In the genomic region with DNA sequence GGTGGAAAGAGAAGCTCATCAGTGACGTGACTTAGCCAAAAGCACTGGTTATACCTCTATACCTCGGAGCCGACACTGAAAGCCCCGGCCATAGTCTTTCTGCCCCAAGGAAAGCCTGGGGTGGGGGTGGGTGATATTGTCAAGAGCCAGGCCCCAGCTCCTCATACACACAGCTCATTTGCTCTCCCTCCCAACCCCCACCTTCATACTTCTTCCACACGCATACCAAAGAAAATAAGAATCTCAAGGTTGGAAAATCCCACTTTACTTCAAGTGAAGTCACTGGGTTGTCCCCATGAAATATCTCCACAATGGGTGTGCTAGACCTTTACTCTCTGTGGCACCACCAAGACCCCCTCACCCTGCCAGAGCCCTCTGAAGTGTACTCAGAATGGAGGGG, we compare ENCODE assay signal across 8 cellular contexts. TPM values are rescaled to one million over a fixed set of nuclear protein-coding genes. Genes with fewer than 3 reads are reported as not detected.
DNase-seq lines count a peak whose midpoint lies in the region; FAIRE-seq and TF ChIP-seq lines count a peak whose summit lies in the region.
"Had no signal": no experiment of that assay in that cellular context is flagged by ENCODE, and none has a peak within 500 bp of the region (broad histone marks: within the 10 kb centered on the region; RNA-seq: fewer than 3 reads in every experiment).

No MANE protein-coding gene starts in this region.

- H3K27me3 ChIP-seq in H9 (ENCODE audit: insufficient read depth, low read length) (peaks cover 9% of the 10 kb centered on the region), stomach smooth muscle (ENCODE audit: control insufficient read depth in 1 of 2, insufficient read depth in 2 of 2, low read length in 2 of 2) (no peaks in the 10 kb centered on the region)

- no peak for FAIRE-seq in H54 (lab: Jason Lieb, UNC)

- no peak overlapping the region for H2BK20ac ChIP-seq in H9 (ENCODE audit: low read depth, low read length, poor library complexity, severe bottlenecking)

- H3K23ac ChIP-seq in H9 (ENCODE audit: insufficient read length, low read depth, low read length) = no peak overlapping the region

- H3K27me3 Mint-ChIP-seq in H9 (ENCODE audit: low read depth) = peaks cover 92% of the 10 kb centered on the region
- H3K27me3 Mint-ChIP-seq in activated CD4-positive, alpha-beta memory T cell treated with anti-CD3 and anti-CD28 coated beads, Interleukin-2, amount 10 ng/mL, durations not matched to agents 7 days and 5 days = no peaks in the 10 kb centered on the region
- H3K27me3 Mint-ChIP-seq in immature natural killer cell (ENCODE audit: low read depth in 3 of 3) = peaks cover 5 to 18% (median 11%) of the 10 kb centered on the region in 3 donors

- H3K27ac ChIP-seq in H9 (ENCODE audit: insufficient read length, low read depth, low read length) = no peak overlapping the region
- H3K27ac ChIP-seq in stomach smooth muscle (ENCODE audit: low read length) = no peak overlapping the region

- H3K4me1 ChIP-seq in H9 (ENCODE audit: insufficient read depth, low read length) (no peaks in the 10 kb centered on the region), stomach smooth muscle (ENCODE audit: control insufficient read depth, insufficient read depth, low read length) (peaks cover 28% of the 10 kb centered on the region)

- H4K5ac ChIP-seq in H9 (ENCODE audit: insufficient read length, low read depth, low read length) = no peak overlapping the region

- peaks cover 13% of the 10 kb centered on the region for H3K23me2 ChIP-seq in H9 (ENCODE audit: insufficient read length, low read depth, low read length, poor library complexity, severe bottlenecking)

- no peak overlapping the region for H2BK5ac ChIP-seq in H9 (ENCODE audit: insufficient read length, low read length)

- no peak overlapping the region for H3K4ac ChIP-seq in H9 (ENCODE audit: low read depth, low read length)

- H3K79me2 ChIP-seq in H9 (ENCODE audit: insufficient read depth, low read length) = no peaks in the 10 kb centered on the region

- no peak for DNase-seq in H9
- DNase-seq in activated CD4-positive, alpha-beta memory T cell treated with anti-CD3 and anti-CD28 coated beads, Interleukin-2, amount 10 ng/mL, durations not matched to agents 7 days and 5 days = no peak
- no peak for DNase-seq in immature natural killer cell
- no peak for DNase-seq in H54 (ENCODE audit: insufficient read length, low spot score)
- no peak for DNase-seq in DMS79 (lab: John Stamatoyannopoulos, UW)
- no peak for DNase-seq in NCI-H82 treated with DMSO at 0.1 percent for 48 hours (lab: John Stamatoyannopoulos, UW; ENCODE audit: unreplicated experiment)
- DNase-seq: activated CD8-positive, alpha-beta memory T cell treated with anti-CD3 and anti-CD28 coated beads, Interleukin-2, amount 50 U/mL, for 48 hours had no signal

- no peak overlapping the region for H2BK120ac ChIP-seq in H9 (ENCODE audit: low read depth, low read length, poor library complexity, severe bottlenecking)

- WGBS in H9 (ENCODE audit: extremely low coverage, insufficient read length, low lambda C conversion rate) = no CpG with 5 or more reads among the region's 5 CpGs

- peaks cover 9% of the 10 kb centered on the region for H3K9me3 ChIP-seq in H9 (ENCODE audit: control insufficient read depth, low read depth, low read length)
- H3K9me3 ChIP-seq in stomach smooth muscle (ENCODE audit: control insufficient read depth in 2 of 2, low read length in 2 of 2) = no peaks in the 10 kb centered on the region

- no peak overlapping the region for H2BK15ac ChIP-seq in H9 (ENCODE audit: low read depth, low read length)

- H3K4me3 ChIP-seq in stomach smooth muscle (ENCODE audit: low read length in 2 of 2) = peak overlapping the region; percentile 96 to 98

- no peak overlapping the region for H2AK5ac ChIP-seq in H9 (ENCODE audit: insufficient read length, low read length)

- H3K4me3 Mint-ChIP-seq in H9 (no peak overlapping the region; a peak in 1 of 5 replicates), immature natural killer cell (peak overlapping the region; percentile 5 to 99 (median 97))
- H3K4me3 Mint-ChIP-seq in activated CD4-positive, alpha-beta memory T cell treated with anti-CD3 and anti-CD28 coated beads, Interleukin-2, amount 10 ng/mL, durations not matched to agents 7 days and 5 days = peak overlapping the region; percentile 96

- H4K20me1 ChIP-seq in H9 (ENCODE audit: control insufficient read depth, insufficient read depth, insufficient read length) = no peaks in the 10 kb centered on the region

- no peak for TF ChIP-seq POLR2A in H54 (IDR thresholded peaks at IDR 0.05; ENCODE audit: low read depth, low read length)

- H4K8ac ChIP-seq in H9 (replicated peaks; ENCODE audit: insufficient read length, low read depth, low read length) = no peak overlapping the region

- H3K4me2 ChIP-seq in H9 (ENCODE audit: insufficient read depth, insufficient read length, low read length) = peak overlapping the region; percentile 93

- no peak overlapping the region for H3K14ac ChIP-seq in H9 (ENCODE audit: insufficient read depth, low read length)

- H3K18ac ChIP-seq in H9 (ENCODE audit: insufficient read length, low read depth, low read length) = no peak overlapping the region

- H3K27ac Mint-ChIP-seq in H9 (no peak overlapping the region), immature natural killer cell (peak overlapping the region in 5 of 6 donors; percentile 8 to 99 (median 97))
- peak overlapping the region; percentile 97 for H3K27ac Mint-ChIP-seq in activated CD4-positive, alpha-beta memory T cell treated with anti-CD3 and anti-CD28 coated beads, Interleukin-2, amount 10 ng/mL, durations not matched to agents 7 days and 5 days

- no peak for TF ChIP-seq CTCF in H9 (conservative IDR thresholded peaks at IDR 0.05)

- H3K9me3 Mint-ChIP-seq in H9 = peaks cover 33 to 36% of the 10 kb centered on the region in 2 experiments
- H3K9me3 Mint-ChIP-seq in activated CD4-positive, alpha-beta memory T cell treated with anti-CD3 and anti-CD28 coated beads, Interleukin-2, amount 10 ng/mL, durations not matched to agents 7 days and 5 days = no peaks in the 10 kb centered on the region
- peaks cover 0 to 7% (median 1%) of the 10 kb centered on the region in 6 donors for H3K9me3 Mint-ChIP-seq in immature natural killer cell

- no peak overlapping the region for H3K9ac ChIP-seq in H9 (ENCODE audit: extremely low read depth, insufficient read length, low read length)
- H3K9ac ChIP-seq in stomach smooth muscle (ENCODE audit: low read length in 2 of 2) = peak overlapping the region in 1 of 2 donors; percentile 93

- H3K79me1 ChIP-seq in H9 (ENCODE audit: insufficient read depth, low read depth, low read length, poor library complexity, severe bottlenecking) = no peaks in the 10 kb centered on the region

- POLR2A ChIA-PET in activated CD4-positive, alpha-beta memory T cell treated with anti-CD3 and anti-CD28 coated beads, Interleukin-2, amount 10 ng/mL, durations not matched to agents 7 days and 5 days (lab: Charles Lee) = interaction anchor here (0.7 to 6.5 kb wide), 10 partner anchors 8 to 432 kb away, joined by 3 to 404 read pairs (median 18); a partner anchor contains a TSS

- H3K36me3 Mint-ChIP-seq in H9 (ENCODE audit: insufficient read depth in 1 of 3, low read depth in 3 of 3) = peaks cover 22 to 24% (median 22%) of the 10 kb centered on the region in 3 experiments
- H3K36me3 Mint-ChIP-seq in activated CD4-positive, alpha-beta memory T cell treated with anti-CD3 and anti-CD28 coated beads, Interleukin-2, amount 10 ng/mL, durations not matched to agents 7 days and 5 days (ENCODE audit: low read depth) = peaks cover 41% of the 10 kb centered on the region
- H3K36me3 Mint-ChIP-seq in immature natural killer cell = peaks cover 8 to 17% (median 15%) of the 10 kb centered on the region in 3 donors

- H3K56ac ChIP-seq in H9 (ENCODE audit: insufficient read length, low read depth, low read length) = no peak overlapping the region

- H3K36me3 ChIP-seq in stomach smooth muscle (ENCODE audit: control insufficient read depth in 2 of 2, insufficient read depth in 2 of 2, low read length in 2 of 2) = peaks cover 3 to 4% of the 10 kb centered on the region in 2 donors

- H3T11ph ChIP-seq in H9 (ENCODE audit: low read length) = no peak overlapping the region

- no peak overlapping the region for H2AFZ ChIP-seq in H9 (ENCODE audit: low read length)

- H3K4me1 Mint-ChIP-seq in H9 (peaks cover 17 to 26% of the 10 kb centered on the region in 2 experiments), immature natural killer cell (peaks cover 44 to 51% of the 10 kb centered on the region in 2 donors)
- H3K4me1 Mint-ChIP-seq in activated CD4-positive, alpha-beta memory T cell treated with anti-CD3 and anti-CD28 coated beads, Interleukin-2, amount 10 ng/mL, durations not matched to agents 7 days and 5 days = peaks cover 44% of the 10 kb centered on the region

- H2BK12ac ChIP-seq in H9 (ENCODE audit: insufficient read length, low read depth, low read length) = no peak overlapping the region

- CTCF ChIA-PET in activated CD4-positive, alpha-beta memory T cell treated with anti-CD3 and anti-CD28 coated beads, Interleukin-2, amount 10 ng/mL, durations not matched to agents 7 days and 5 days (lab: Charles Lee) = interaction anchor here (0.5 to 3.7 kb wide), 10 partner anchors 8 to 1139 kb away, joined by 3 to 31 read pairs (median 10); a partner anchor contains a TSS

- no peak overlapping the region for H4K91ac ChIP-seq in H9 (ENCODE audit: insufficient read length, low read depth, low read length)

RNA-seq across cellular contexts. Expression of a gene that starts 27.1 kb away (rescaled TPM):
- 72.2 and 72.7 TPM in 2 replicates for total RNA-seq in H9 (2021)
- total RNA-seq in activated CD4-positive, alpha-beta memory T cell treated with anti-CD3 and anti-CD28 coated beads, Interleukin-2, amount 10 ng/mL, durations not matched to agents 7 days and 5 days = 100 to 1,000 TPM; 184 to 185 TPM
- 100 to 1,000 TPM; 220 to 241 (median 238) TPM for polyA plus RNA-seq in immature natural killer cell

RNA-seq across cellular contexts. Expression of a gene that starts 31.4 kb away (rescaled TPM):
- total RNA-seq in H9 (2021) = 16.2 and 19.6 TPM in 2 replicates
- 10 to 100 TPM; 19.4 to 20.0 TPM for total RNA-seq in activated CD4-positive, alpha-beta memory T cell treated with anti-CD3 and anti-CD28 coated beads, Interleukin-2, amount 10 ng/mL, durations not matched to agents 7 days and 5 days
- 1 to 10 TPM; 7.4 to 9.8 (median 8.9) TPM for polyA plus RNA-seq in immature natural killer cell

Comparison
In these comparisons a context has a peak if more than half of its experiments do, and no peak if none do; other contexts are left out.
1. H3K27ac Mint-ChIP-seq: peak in activated CD4-positive, alpha-beta memory T cell treated with anti-CD3 and anti-CD28 coated beads, Interleukin-2, amount 10 ng/mL, durations not matched to agents 7 days and 5 days (single experiment) and immature natural killer cell (5 of 6); none in H9 (0 of 3).
2. H3K4me3 Mint-ChIP-seq: peak in activated CD4-positive, alpha-beta memory T cell treated with anti-CD3 and anti-CD28 coated beads, Interleukin-2, amount 10 ng/mL, durations not matched to agents 7 days and 5 days (single experiment) and immature natural killer cell (5 of 5); none in H9 (0 of 2).